In genomic region chr9:132901859-132902831, GRCh38 we compare ENCODE assay signal across 8 cellular contexts. TPM values are rescaled to one million over a fixed set of nuclear protein-coding genes. Genes with fewer than 3 reads are reported as not detected.
DNase-seq lines count a peak whose midpoint lies in the region; ATAC-seq and TF ChIP-seq lines count a peak whose summit lies in the region.

No MANE protein-coding gene starts in this region.

- peak; percentile 50 for ATAC-seq in HG02610 (IDR thresholded peaks at IDR 0.05; ENCODE audit: unreplicated experiment)
- ATAC-seq in lower lobe of right lung: peak; percentile 81 to 93
- ATAC-seq in HG03196 (IDR thresholded peaks at IDR 0.05; ENCODE audit: unreplicated experiment): no peak

- H3K4me3 ChIP-seq in Caco-2 (ENCODE audit: low read depth, low read length): no peak overlapping the region
- H3K4me3 ChIP-seq in lower lobe of right lung: no peak overlapping the region

- peak; percentile 79 to 83 for DNase-seq in Caco-2
- DNase-seq in NCI-H345 treated with DMSO at 0.1 percent for 48 hours (lab: John Stamatoyannopoulos, UW; ENCODE audit: unreplicated experiment): peak; percentile 44
- peak; percentile 86 for DNase-seq in activated CD4-positive, alpha-beta T cell treated with anti-CD3 and anti-CD28 coated beads, Interleukin-2, amount 10 ng/mL, durations not matched to agents 7 days and 5 days
- DNase-seq in dedifferentiated amniotic fluid mesenchymal stem cell (ENCODE audit: extremely low spot score): peak; percentile 86
- DNase-seq in lower lobe of right lung: no peak
- DNase-seq in stimulated activated CD8-positive, alpha-beta memory T cell treated with anti-CD3 and anti-CD28 coated beads, Interleukin-12 subunit alpha, Interleukin-12 subunit beta, amount 100 ng/mL, for 4 hours (ENCODE audit: low read depth): peak; percentile 37

- no TSS peak for BruUV-seq in Caco-2 (replicated peaks; lab: Mats Ljungman, UMichigan)

- no peaks in the 10 kb centered on the region for H3K27me3 Mint-ChIP-seq in Caco-2 (ENCODE audit: insufficient read depth, unreplicated experiment)
- no peaks in the 10 kb centered on the region for H3K27me3 Mint-ChIP-seq in activated CD4-positive, alpha-beta T cell treated with anti-CD3 and anti-CD28 coated beads, Interleukin-2, amount 10 ng/mL, durations not matched to agents 7 days and 5 days

- H3K4me1 ChIP-seq in Caco-2: no peaks in the 10 kb centered on the region
- no peaks in the 10 kb centered on the region for H3K4me1 ChIP-seq in lower lobe of right lung

- H3K36me3 ChIP-seq in Caco-2 (ENCODE audit: control insufficient read depth, insufficient read depth, low read length) (no peaks in the 10 kb centered on the region; the same call in none of the 2 replicates), lower lobe of right lung (peaks cover 95% of the 10 kb centered on the region)

- H3K4me3 Mint-ChIP-seq in Caco-2 (ENCODE audit: unreplicated experiment): no peak overlapping the region
- H3K4me3 Mint-ChIP-seq in activated CD4-positive, alpha-beta T cell treated with anti-CD3 and anti-CD28 coated beads, Interleukin-2, amount 10 ng/mL, durations not matched to agents 7 days and 5 days: no peak overlapping the region

- H3K9me3 Mint-ChIP-seq in Caco-2 (ENCODE audit: unreplicated experiment): no peaks in the 10 kb centered on the region
- H3K9me3 Mint-ChIP-seq in activated CD4-positive, alpha-beta T cell treated with anti-CD3 and anti-CD28 coated beads, Interleukin-2, amount 10 ng/mL, durations not matched to agents 7 days and 5 days: no peaks in the 10 kb centered on the region

- H3K36me3 Mint-ChIP-seq in Caco-2 (ENCODE audit: insufficient read depth, unreplicated experiment): peaks cover 13% of the 10 kb centered on the region
- H3K36me3 Mint-ChIP-seq in activated CD4-positive, alpha-beta T cell treated with anti-CD3 and anti-CD28 coated beads, Interleukin-2, amount 10 ng/mL, durations not matched to agents 7 days and 5 days (ENCODE audit: low read depth): peaks cover 14% of the 10 kb centered on the region

- peak; percentile 80 to 90 for TF ChIP-seq CTCF in Caco-2 (IDR thresholded peaks at IDR 0.05; ENCODE audit: insufficient read depth in 1 of 2, low read depth in 1 of 2, low read length in 1 of 2, severe bottlenecking in 1 of 2, unreplicated experiment in 1 of 2)
- peak; percentile 93 for TF ChIP-seq CTCF in lower lobe of right lung (IDR thresholded peaks at IDR 0.05)

- CTCF ChIA-PET in Caco-2 (lab: Charles Lee): interaction anchor here (0.6 to 1.6 kb wide), 6 partner anchors 9 to 384 kb away, joined by 3 to 6 read pairs (median 4); partner anchors contain the start of gene DDX31
- CTCF ChIA-PET in activated CD4-positive, alpha-beta T cell treated with anti-CD3 and anti-CD28 coated beads, Interleukin-2, amount 10 ng/mL, durations not matched to agents 7 days and 5 days (lab: Charles Lee): interaction anchor here (0.5 to 2.2 kb wide), 18 partner anchors 9 to 1395 kb away, joined by 3 to 8 read pairs (median 3); no protein-coding TSS in a partner anchor

- no peaks in the 10 kb centered on the region for H3K4me1 Mint-ChIP-seq in Caco-2 (ENCODE audit: low read depth, unreplicated experiment)
- peaks cover 10% of the 10 kb centered on the region for H3K4me1 Mint-ChIP-seq in activated CD4-positive, alpha-beta T cell treated with anti-CD3 and anti-CD28 coated beads, Interleukin-2, amount 10 ng/mL, durations not matched to agents 7 days and 5 days

- no peak overlapping the region for H3K27ac ChIP-seq in lower lobe of right lung

- H3K9me3 ChIP-seq in Caco-2: no peaks in the 10 kb centered on the region
- H3K9me3 ChIP-seq in lower lobe of right lung: no peaks in the 10 kb centered on the region

- H3K27ac Mint-ChIP-seq in Caco-2 (ENCODE audit: unreplicated experiment): no peak overlapping the region
- no peak overlapping the region for H3K27ac Mint-ChIP-seq in activated CD4-positive, alpha-beta T cell treated with anti-CD3 and anti-CD28 coated beads, Interleukin-2, amount 10 ng/mL, durations not matched to agents 7 days and 5 days

- H3K27me3 ChIP-seq in Caco-2 (replicated peaks; ENCODE audit: control insufficient read depth, insufficient read depth, low read length) (no peaks in the 10 kb centered on the region), lower lobe of right lung (ENCODE audit: low read depth) (no peaks in the 10 kb centered on the region)

- POLR2A ChIA-PET in Caco-2 (lab: Charles Lee): no interaction called here
- POLR2A ChIA-PET in activated CD4-positive, alpha-beta T cell treated with anti-CD3 and anti-CD28 coated beads, Interleukin-2, amount 10 ng/mL, durations not matched to agents 7 days and 5 days (lab: Charles Lee): no interaction called here

- intact Hi-C loops in Caco-2 (cut with micrococcal nuclease; ENCODE audit: unreplicated experiment) (loop anchor here (1.0 to 5.0 kb wide), 4 partner anchors 54 to 100 kb away; no protein-coding TSS in a partner anchor), lower lobe of right lung (cut with DNase I) (no loop called here)

RNA-seq across cellular contexts. Expression of gene SPACA9, which starts 23.4 kb away (rescaled TPM):
- 0.64 and 0.74 TPM in 2 replicates for total RNA-seq in Caco-2 (2022)
- total RNA-seq in activated CD4-positive, alpha-beta T cell treated with anti-CD3 and anti-CD28 coated beads, Interleukin-2, amount 10 ng/mL, durations not matched to agents 7 days and 5 days: 1 to 10 TPM; 3.0 to 3.5 TPM
- 13.9 TPM for total RNA-seq in lower lobe of right lung

RNA-seq across cellular contexts. Expression of gene AK8, which starts 24.1 kb away (rescaled TPM):
- total RNA-seq in Caco-2 (2022): 0.88 and 1.0 TPM in 2 replicates
- not detected for total RNA-seq in activated CD4-positive, alpha-beta T cell treated with anti-CD3 and anti-CD28 coated beads, Interleukin-2, amount 10 ng/mL, durations not matched to agents 7 days and 5 days
- 6.1 TPM for total RNA-seq in lower lobe of right lung

RNA-seq across cellular contexts. Expression of gene TSC1, which starts 42.3 kb away (rescaled TPM):
- total RNA-seq in Caco-2 (2022): 52.8 and 53.5 TPM in 2 replicates
- total RNA-seq in activated CD4-positive, alpha-beta T cell treated with anti-CD3 and anti-CD28 coated beads, Interleukin-2, amount 10 ng/mL, durations not matched to agents 7 days and 5 days: 10 to 100 TPM; 36.8 to 37.6 TPM
- 50.9 TPM for total RNA-seq in lower lobe of right lung
